In the genomic region with DNA sequence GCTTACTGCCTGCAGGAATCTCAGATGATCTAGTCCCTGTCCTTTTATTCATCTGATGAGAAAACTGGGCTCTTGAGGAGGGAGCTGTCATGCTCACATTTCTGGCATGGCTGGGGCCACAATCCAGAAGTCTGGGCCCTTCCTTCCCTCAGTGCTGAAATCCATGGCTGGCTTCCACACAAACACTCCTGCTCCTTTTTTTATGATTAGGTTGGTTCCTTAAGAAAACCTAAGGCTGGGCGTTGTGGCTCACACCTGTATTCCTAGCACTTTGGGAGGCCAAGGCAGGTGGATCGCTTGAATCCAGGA, we compare ENCODE assay signal across 9 cellular contexts. TPM values are rescaled to one million over a fixed set of nuclear protein-coding genes. Genes with fewer than 3 reads are reported as not detected.
DNase-seq lines count a peak whose midpoint lies in the region; ATAC-seq and TF ChIP-seq lines count a peak whose summit lies in the region.
"Had no signal": no experiment of that assay in that cellular context is flagged by ENCODE, and none has a peak within 500 bp of the region (broad histone marks: within the 10 kb centered on the region; RNA-seq: fewer than 3 reads in every experiment).

No MANE protein-coding gene starts in this region.

- H3K27me3 Mint-ChIP-seq in osteocyte (ENCODE audit: unreplicated experiment), result peaks cover 4% of the 10 kb centered on the region

- H4K20me1 ChIP-seq in OCI-LY7 (ENCODE audit: insufficient read depth, low read length), result no peaks in the 10 kb centered on the region

- H3K4me2 ChIP-seq in OCI-LY7 (ENCODE audit: low read length), result peak overlapping the region; percentile 99

- no peaks in the 10 kb centered on the region for H3K36me3 Mint-ChIP-seq in osteocyte (ENCODE audit: unreplicated experiment)

- ATAC-seq in HG03439 (IDR thresholded peaks at IDR 0.05; ENCODE audit: unreplicated experiment), result no peak

- H3K9me3 ChIP-seq in OCI-LY7 (ENCODE audit: low read length) (no peaks in the 10 kb centered on the region), ovary (no peaks in the 10 kb centered on the region)
- no peaks in the 10 kb centered on the region for H3K9me3 ChIP-seq in effector memory CD4-positive, alpha-beta T cell (ENCODE audit: control insufficient read depth, low read length)

- H3K27ac ChIP-seq in OCI-LY7 (ENCODE audit: low read depth, low read length, poor library complexity, severe bottlenecking) (no peak overlapping the region), ovary (no peak overlapping the region)
- no peak overlapping the region for H3K27ac ChIP-seq in effector memory CD4-positive, alpha-beta T cell (ENCODE audit: insufficient read depth, low read length, poor library complexity, severe bottlenecking)

- TF ChIP-seq POLR2A in ovary (IDR thresholded peaks at IDR 0.05), result no peak

- H3K4me1 ChIP-seq in OCI-LY7 (ENCODE audit: insufficient read depth, low read length, poor library complexity, severe bottlenecking) (peaks cover 10% of the 10 kb centered on the region), ovary (ENCODE audit: insufficient read depth) (no peaks in the 10 kb centered on the region)
- no peaks in the 10 kb centered on the region for H3K4me1 ChIP-seq in effector memory CD4-positive, alpha-beta T cell (ENCODE audit: control insufficient read depth, insufficient read depth, low read length, poor library complexity, severe bottlenecking)

- peak overlapping the region; percentile 90 for H3K4me3 Mint-ChIP-seq in osteocyte (ENCODE audit: unreplicated experiment)

- H3K9me2 ChIP-seq in OCI-LY7 (ENCODE audit: insufficient read depth, low read length), result no peaks in the 10 kb centered on the region

- DNase-seq in GM12864 (ENCODE audit: low read depth) (no peak), OCI-LY7 (ENCODE audit: low spot score) (no peak), epithelial cell of esophagus (ENCODE audit: low read depth) (no peak), osteocyte (ENCODE audit: extremely low spot score, unreplicated experiment) (no peak), NOMO-1 treated with DMSO at 0.1 percent for 48 hours (lab: John Stamatoyannopoulos, UW; ENCODE audit: unreplicated experiment) (no peak), ovary (no peak)
- DNase-seq in effector memory CD4-positive, alpha-beta T cell, result no peak
- DNase-seq: NCI-H446 treated with DMSO at 0.1 percent for 48 hours had no signal

- BruUV-seq in OCI-LY7 (replicated peaks; lab: Mats Ljungman, UMichigan), result no TSS peak

- H3K27ac Mint-ChIP-seq in osteocyte (ENCODE audit: unreplicated experiment), result no peak overlapping the region

- WGBS in ovary, 3 donors, result 92 to 98% (median 97%) methylated on average over 2 of the region's 2 CpGs

- H3K79me2 ChIP-seq in OCI-LY7 (ENCODE audit: insufficient read depth, low read depth, low read length), result no peaks in the 10 kb centered on the region

- no peaks in the 10 kb centered on the region for H3K27me3 ChIP-seq in effector memory CD4-positive, alpha-beta T cell (replicated peaks; ENCODE audit: control insufficient read depth, insufficient read depth, low read length, poor library complexity, severe bottlenecking)
- no peaks in the 10 kb centered on the region for H3K27me3 ChIP-seq in ovary

- peak overlapping the region; percentile 91; the same call in 1 of the 2 replicates for H2AFZ ChIP-seq in OCI-LY7 (ENCODE audit: low read length)

- CTCF ChIA-PET in OCI-LY7 (lab: Charles Lee; ENCODE audit: unreplicated experiment), result no interaction called here

- no peaks in the 10 kb centered on the region for H3K36me3 ChIP-seq in OCI-LY7 (ENCODE audit: insufficient read depth, low read length)
- no peaks in the 10 kb centered on the region for H3K36me3 ChIP-seq in effector memory CD4-positive, alpha-beta T cell (ENCODE audit: control insufficient read depth, insufficient read depth, low read length)
- H3K36me3 ChIP-seq in ovary, result no peaks in the 10 kb centered on the region

- TF ChIP-seq EP300 in ovary (IDR thresholded peaks at IDR 0.05), result no peak

- POLR2A ChIA-PET in OCI-LY7 (lab: Charles Lee), result interaction anchor here (0.6 kb wide), 1 partner anchor 147 kb away, joined by 3 read pairs; no protein-coding TSS in a partner anchor

- intact Hi-C loops in OCI-LY7 (cut with micrococcal nuclease; ENCODE audit: unreplicated experiment), result no loop called here
- intact Hi-C loops in ovary (cut with DNase I), result no loop called here

- TF ChIP-seq CTCF in GM12864 (IDR thresholded peaks at IDR 0.05; ENCODE audit: low read depth, low read length, missing control alignments), result no peak
- no peak for TF ChIP-seq CTCF in OCI-LY7 (conservative IDR thresholded peaks at IDR 0.05; ENCODE audit: low read length)
- no peak for TF ChIP-seq CTCF in epithelial cell of esophagus (IDR thresholded peaks at IDR 0.05; ENCODE audit: insufficient read depth, low read depth, low read length, missing control alignments)
- no peak for TF ChIP-seq CTCF in osteocyte (IDR thresholded peaks at IDR 0.05)
- TF ChIP-seq CTCF in ovary (IDR thresholded peaks at IDR 0.05), result no peak

- H3K4me3 ChIP-seq in GM12864 (ENCODE audit: low read depth, low read length) (peak overlapping the region; percentile 78; the same call in 1 of the 2 replicates), OCI-LY7 (ENCODE audit: low read depth, low read length, poor library complexity, severe bottlenecking) (peak overlapping the region; percentile 84), epithelial cell of esophagus (ENCODE audit: low read length) (peak overlapping the region; percentile 85), ovary (no peak overlapping the region)
- no peak overlapping the region for H3K4me3 ChIP-seq in effector memory CD4-positive, alpha-beta T cell (ENCODE audit: insufficient read depth, low read depth, low read length, poor library complexity, severe bottlenecking)

- peaks cover 13% of the 10 kb centered on the region for H3K4me1 Mint-ChIP-seq in osteocyte (ENCODE audit: unreplicated experiment)

- H3K9me3 Mint-ChIP-seq in osteocyte (ENCODE audit: unreplicated experiment), result no peaks in the 10 kb centered on the region

RNA-seq across cellular contexts. Expression of gene ACER2, which starts 1.3 kb away (rescaled TPM):
- 1.4 and 1.6 TPM in 2 replicates for total RNA-seq in OCI-LY7 (2014; rRNA removed; shearing (Covaris generic))
- total RNA-seq in OCI-LY7 (2022) (1.8 and 2.7 TPM in 2 replicates), osteocyte (0.52 and 0.70 TPM in 2 replicates), ovary (1 to 10 TPM; 2.1 to 10.0 (median 3.3) TPM)
- 1 to 10 TPM in 1 of 2 donors, under 1 TPM in 1; 0.80 to 2.0 TPM for polyA plus RNA-seq in ovary

RNA-seq across cellular contexts. Expression of gene RPS6, which starts 30.1 kb away (rescaled TPM):
- total RNA-seq in OCI-LY7 (2014; rRNA removed; shearing (Covaris generic)), result 3,539 and 4,609 TPM in 2 replicates
- total RNA-seq in OCI-LY7 (2022), result 3,837 and 3,887 TPM in 2 replicates
- total RNA-seq in osteocyte, result 1,728 and 1,737 TPM in 2 replicates
- total RNA-seq in ovary, result 1,000 to 10,000 TPM; 3,333 to 5,661 (median 4,392) TPM
- polyA plus RNA-seq in ovary, result 1,000 to 10,000 TPM; 4,640 to 5,843 TPM

Comparison
In these comparisons a context has a peak if more than half of its experiments do, and no peak if none do; other contexts are left out.
1. H3K4me3 ChIP-seq: peak in GM12864 (single experiment), OCI-LY7 (single experiment) and epithelial cell of esophagus (single experiment); none in effector memory CD4-positive, alpha-beta T cell (single experiment) and ovary (single experiment).